In genomic region chr2:231361701-231362588, GRCh38 we compare ENCODE assay signal across 9 cellular contexts. TPM values are rescaled to one million over a fixed set of nuclear protein-coding genes. Genes with fewer than 3 reads are reported as not detected.
DNase-seq lines count a peak whose midpoint lies in the region; ATAC-seq and TF ChIP-seq lines count a peak whose summit lies in the region.
"Had no signal": no experiment of that assay in that cellular context is flagged by ENCODE, and none has a peak within 500 bp of the region (broad histone marks: within the 10 kb centered on the region; RNA-seq: fewer than 3 reads in every experiment).

No MANE protein-coding gene starts in this region.

- no peaks in the 10 kb centered on the region for H3K9me3 Mint-ChIP-seq in activated naive CD8-positive, alpha-beta T cell treated with anti-CD3 and anti-CD28 coated beads for 36 hours
- H3K9me3 Mint-ChIP-seq in stimulated activated naive CD8-positive, alpha-beta T cell treated with anti-CD3 and anti-CD28 coated beads, Interleukin-15, Interleukin-2, amounts not matched to agents 100 ng/mL and 50 ng/mL, for 24 hours = no peaks in the 10 kb centered on the region

- H3K4me1 Mint-ChIP-seq in activated naive CD8-positive, alpha-beta T cell treated with anti-CD3 and anti-CD28 coated beads for 36 hours = no peaks in the 10 kb centered on the region
- peaks cover 18% of the 10 kb centered on the region for H3K4me1 Mint-ChIP-seq in stimulated activated naive CD8-positive, alpha-beta T cell treated with anti-CD3 and anti-CD28 coated beads, Interleukin-15, Interleukin-2, amounts not matched to agents 100 ng/mL and 50 ng/mL, for 24 hours (ENCODE audit: low read depth)

- TF ChIP-seq CTCF in GM12864 (IDR thresholded peaks at IDR 0.05; ENCODE audit: low read depth, low read length, missing control alignments) = peak; percentile 54

- ATAC-seq in GM19463 (IDR thresholded peaks at IDR 0.05; ENCODE audit: unreplicated experiment) (peak; percentile 98), HG03439 (IDR thresholded peaks at IDR 0.05; ENCODE audit: unreplicated experiment) (peak; percentile 54)

- H3K36me3 Mint-ChIP-seq in activated naive CD8-positive, alpha-beta T cell treated with anti-CD3 and anti-CD28 coated beads for 36 hours = no peaks in the 10 kb centered on the region
- H3K36me3 Mint-ChIP-seq in stimulated activated naive CD8-positive, alpha-beta T cell treated with anti-CD3 and anti-CD28 coated beads, Interleukin-15, Interleukin-2, amounts not matched to agents 100 ng/mL and 50 ng/mL, for 24 hours (ENCODE audit: low read depth) = no peaks in the 10 kb centered on the region

- peak overlapping the region; percentile 47 for H3K27ac Mint-ChIP-seq in activated naive CD8-positive, alpha-beta T cell treated with anti-CD3 and anti-CD28 coated beads for 36 hours
- peak overlapping the region; percentile 67 for H3K27ac Mint-ChIP-seq in stimulated activated naive CD8-positive, alpha-beta T cell treated with anti-CD3 and anti-CD28 coated beads, Interleukin-15, Interleukin-2, amounts not matched to agents 100 ng/mL and 50 ng/mL, for 24 hours

- no peak overlapping the region for H3K4me3 Mint-ChIP-seq in activated naive CD8-positive, alpha-beta T cell treated with anti-CD3 and anti-CD28 coated beads for 36 hours
- H3K4me3 Mint-ChIP-seq in stimulated activated naive CD8-positive, alpha-beta T cell treated with anti-CD3 and anti-CD28 coated beads, Interleukin-15, Interleukin-2, amounts not matched to agents 100 ng/mL and 50 ng/mL, for 24 hours = no peak overlapping the region

- H3K27me3 Mint-ChIP-seq in activated naive CD8-positive, alpha-beta T cell treated with anti-CD3 and anti-CD28 coated beads for 36 hours = no peaks in the 10 kb centered on the region
- H3K27me3 Mint-ChIP-seq in stimulated activated naive CD8-positive, alpha-beta T cell treated with anti-CD3 and anti-CD28 coated beads, Interleukin-15, Interleukin-2, amounts not matched to agents 100 ng/mL and 50 ng/mL, for 24 hours = no peaks in the 10 kb centered on the region

- DNase-seq in GM12864 (ENCODE audit: low read depth) (peak; percentile 52), NCI-H1105 (lab: John Stamatoyannopoulos, UW) (no peak), NCI-H748 treated with DMSO at 0.1 percent for 48 hours (lab: John Stamatoyannopoulos, UW) (no peak), cerebellar cortex (ENCODE audit: low spot score) (no peak)
- no peak for DNase-seq in activated naive CD8-positive, alpha-beta T cell treated with anti-CD3 and anti-CD28 coated beads for 36 hours

- H3K4me3 ChIP-seq in GM12864 (ENCODE audit: low read depth, low read length) = no peak overlapping the region
- H3K4me3 ChIP-seq: cardiac muscle cell had no signal

RNA-seq across cellular contexts. Expression of gene B3GNT7, which starts 33.6 kb away (rescaled TPM):
- total RNA-seq in activated naive CD8-positive, alpha-beta T cell treated with anti-CD3 and anti-CD28 coated beads for 36 hours = under 1 TPM; 0.14 to 0.25 TPM
